In genomic region chr21:36260030-36260787, GRCh38 we compare ENCODE assay signal across 8 cellular contexts. TPM values are rescaled to one million over a fixed set of nuclear protein-coding genes. Genes with fewer than 3 reads are reported as not detected.
DNase-seq lines count a peak whose midpoint lies in the region; ATAC-seq, FAIRE-seq and TF ChIP-seq lines count a peak whose summit lies in the region.

No MANE protein-coding gene starts in this region.

- peaks cover 48% of the 10 kb centered on the region for H3K4me1 ChIP-seq in OCI-LY7 (ENCODE audit: insufficient read depth, low read length, poor library complexity, severe bottlenecking)
- no peaks in the 10 kb centered on the region for H3K4me1 ChIP-seq in ovary (ENCODE audit: insufficient read depth)

- H3K9me3 ChIP-seq in OCI-LY7 (ENCODE audit: low read length), result no peaks in the 10 kb centered on the region
- no peaks in the 10 kb centered on the region for H3K9me3 ChIP-seq in ovary

- peak; percentile 83 for FAIRE-seq in G401.6 (lab: Jason Lieb, UNC)

- TF ChIP-seq POLR2A in ovary (IDR thresholded peaks at IDR 0.05), result no peak

- H3K4me3 ChIP-seq in OCI-LY7 (ENCODE audit: low read depth, low read length, poor library complexity, severe bottlenecking), result peak overlapping the region; percentile 66
- peak overlapping the region; percentile 43 for H3K4me3 ChIP-seq in ovary

- H3K27me3 Mint-ChIP-seq in activated naive CD4-positive, alpha-beta T cell treated with anti-CD3 and anti-CD28 coated beads, Interleukin-2, amount 50 U/mL, for 24 hours, result no peaks in the 10 kb centered on the region

- ATAC-seq in GM19395 (IDR thresholded peaks at IDR 0.05; ENCODE audit: unreplicated experiment) (no peak), HG02885 (IDR thresholded peaks at IDR 0.05; ENCODE audit: poor library complexity, unreplicated experiment) (no peak)

- DNase-seq in HS-5 (ENCODE audit: low read depth) (peak; percentile 53), OCI-LY7 (ENCODE audit: low spot score) (peak; percentile 79), germinal center (ENCODE audit: low spot score) (peak; percentile 62), ovary (peak in 3 of 5 donors; percentile 24 to 59 (median 41))

- H4K20me1 ChIP-seq in OCI-LY7 (ENCODE audit: insufficient read depth, low read length), result no peaks in the 10 kb centered on the region

- peaks cover 15% of the 10 kb centered on the region for H3K4me1 Mint-ChIP-seq in activated naive CD4-positive, alpha-beta T cell treated with anti-CD3 and anti-CD28 coated beads, Interleukin-2, amount 50 U/mL, for 24 hours

- H3K9me2 ChIP-seq in OCI-LY7 (ENCODE audit: insufficient read depth, low read length), result no peaks in the 10 kb centered on the region

- no peak for TF ChIP-seq EP300 in ovary (IDR thresholded peaks at IDR 0.05)

- H3K36me3 ChIP-seq in OCI-LY7 (ENCODE audit: insufficient read depth, low read length) (peaks cover 15% of the 10 kb centered on the region; the same call in 1 of the 2 replicates), ovary (no peaks in the 10 kb centered on the region)

- POLR2A ChIA-PET in OCI-LY7 (lab: Charles Lee), result interaction anchor here (0.6 to 1.9 kb wide), 6 partner anchors 18 to 68 kb away, joined by 3 to 10 read pairs (median 4); partner anchors contain the start of gene MORC3

- no TSS peak for BruUV-seq in OCI-LY7 (replicated peaks; lab: Mats Ljungman, UMichigan)

- H3K27ac ChIP-seq in OCI-LY7 (ENCODE audit: low read depth, low read length, poor library complexity, severe bottlenecking) (peak overlapping the region; percentile 68), ovary (peak overlapping the region in 1 of 2 donors; percentile 66)

- peak; percentile 96 for TF ChIP-seq CTCF in OCI-LY7 (conservative IDR thresholded peaks at IDR 0.05; ENCODE audit: low read length)
- peak; percentile 54 to 75 (median 60) for TF ChIP-seq CTCF in ovary (IDR thresholded peaks at IDR 0.05)

- H3K9me3 Mint-ChIP-seq in activated naive CD4-positive, alpha-beta T cell treated with anti-CD3 and anti-CD28 coated beads, Interleukin-2, amount 50 U/mL, for 24 hours, result no peaks in the 10 kb centered on the region

- peaks cover 14% of the 10 kb centered on the region for H3K36me3 Mint-ChIP-seq in activated naive CD4-positive, alpha-beta T cell treated with anti-CD3 and anti-CD28 coated beads, Interleukin-2, amount 50 U/mL, for 24 hours

- peak overlapping the region; percentile 84 for H3K4me3 Mint-ChIP-seq in activated naive CD4-positive, alpha-beta T cell treated with anti-CD3 and anti-CD28 coated beads, Interleukin-2, amount 50 U/mL, for 24 hours

- intact Hi-C loops in OCI-LY7 (cut with micrococcal nuclease; ENCODE audit: unreplicated experiment), result loop anchor here (1.0 kb wide), 1 partner anchor 63 kb away; no protein-coding TSS in a partner anchor
- intact Hi-C loops in ovary (cut with DNase I), result loop anchor here in 1 of 4 donors (10.0 kb wide), 1 partner anchor 105 kb away; the partner anchor contains the start of gene DOP1B

- no peaks in the 10 kb centered on the region for H3K27me3 ChIP-seq in ovary

- H3K79me2 ChIP-seq in OCI-LY7 (ENCODE audit: insufficient read depth, low read depth, low read length), result no peaks in the 10 kb centered on the region

- 34 to 37% (median 37%) methylated on average over 10 of the region's 10 CpGs for WGBS in ovary, 3 donors

- CTCF ChIA-PET in OCI-LY7 (lab: Charles Lee; ENCODE audit: unreplicated experiment), result interaction anchor here (0.6 kb wide), 1 partner anchor 19 kb away, joined by 3 read pairs; no protein-coding TSS in a partner anchor

- H3K27ac Mint-ChIP-seq in activated naive CD4-positive, alpha-beta T cell treated with anti-CD3 and anti-CD28 coated beads, Interleukin-2, amount 50 U/mL, for 24 hours, result peak overlapping the region; percentile 93

- peak overlapping the region; percentile 88 for H3K4me2 ChIP-seq in OCI-LY7 (ENCODE audit: low read length)

- peak overlapping the region; percentile 98 for H2AFZ ChIP-seq in OCI-LY7 (ENCODE audit: low read length)

RNA-seq across cellular contexts. Expression of gene MORC3, which starts 59.8 kb away (rescaled TPM):
- 23.0 and 26.4 TPM in 2 replicates for total RNA-seq in OCI-LY7 (2014; rRNA removed; shearing (Covaris generic))
- 34.3 and 37.8 TPM in 2 replicates for total RNA-seq in OCI-LY7 (2022)
- 10 to 100 TPM; 35.4 to 55.6 (median 39.1) TPM for total RNA-seq in ovary
- polyA plus RNA-seq in ovary, result 10 to 100 TPM; 18.9 to 26.0 TPM
